ENCODE assay signal across 1 cellular context in the genomic region with DNA sequence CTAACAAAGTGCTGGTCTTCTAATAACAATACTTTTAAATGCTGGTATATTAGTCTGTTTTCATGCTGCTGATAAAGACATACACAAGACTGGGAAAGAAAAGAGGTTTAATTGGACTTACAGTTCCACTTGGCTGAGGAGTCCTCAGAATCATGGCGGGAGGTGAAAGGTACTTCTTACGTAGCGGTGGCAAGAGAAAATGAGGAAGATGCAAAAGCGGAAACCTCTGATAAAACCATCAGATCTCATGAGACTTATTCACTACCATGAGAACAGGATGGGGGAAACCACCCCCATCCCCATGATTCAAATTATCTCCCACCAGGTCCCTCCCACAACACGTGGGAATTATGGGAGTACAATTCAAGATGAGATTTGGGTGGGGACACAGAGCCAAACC. TPM values are rescaled to one million over a fixed set of nuclear protein-coding genes. Genes with fewer than 3 reads are reported as not detected.
"Had no signal": no experiment of that assay in that cellular context is flagged by ENCODE, and none has a peak within 500 bp of the region (broad histone marks: within the 10 kb centered on the region; RNA-seq: fewer than 3 reads in every experiment).

No MANE protein-coding gene starts in this region.

RNA-seq across cellular contexts. Expression of a gene that starts 30.5 kb away (rescaled TPM):
- total RNA-seq: natural killer cell treated with Interleukin-12 subunit alpha and Interleukin-12 subunit beta and Interleukin-15 and Interleukin-18, amount 100 ng/mL, for 72 hours had no signal
